In genomic region chr3:98500019-98500418, GRCh38 we compare ENCODE assay signal across 22 cellular contexts. TPM values are rescaled to one million over a fixed set of nuclear protein-coding genes. Genes with fewer than 3 reads are reported as not detected.
DNase-seq lines count a peak whose midpoint lies in the region; ATAC-seq, FAIRE-seq and TF ChIP-seq lines count a peak whose summit lies in the region.
"Had no signal": no experiment of that assay in that cellular context is flagged by ENCODE, and none has a peak within 500 bp of the region (broad histone marks: within the 10 kb centered on the region; RNA-seq: fewer than 3 reads in every experiment).

No MANE protein-coding gene starts in this region.

- H3K36me3 ChIP-seq in HCT116 (ENCODE audit: control insufficient read depth in 1 of 2, insufficient read depth in 2 of 2, low read length in 2 of 2) (no peaks in the 10 kb centered on the region), bronchial epithelial cell (ENCODE audit: control insufficient read depth, insufficient read depth, low read length) (no peaks in the 10 kb centered on the region), adrenal gland (replicated peaks in 1 of 2) (no peaks in the 10 kb centered on the region)
- H3K36me3 ChIP-seq: BE2C had no signal

- H3K79me2 ChIP-seq in HCT116 (ENCODE audit: insufficient read depth, low read length): no peaks in the 10 kb centered on the region

- no peak overlapping the region for H3K9ac ChIP-seq in HCT116 (ENCODE audit: low read length)

- DNase-seq in A172 (ENCODE audit: low spot score) (peak; percentile 35), HCT116 (ENCODE audit: low read depth, low spot score) (no peak), RCC 7860 (ENCODE audit: low spot score) (peak; percentile 33), bronchial epithelial cell (ENCODE audit: low read depth) (peak; percentile 20), AML-193 (lab: John Stamatoyannopoulos, UW) (no peak), adrenal gland (no peak), epidermal melanocyte (ENCODE audit: insufficient read length, low spot score) (no peak)
- DNase-seq: BE2C, HFFc6, NCI-H1092, NCI-H1436, NCI-H187 treated with DMSO at 0.1 percent for 48 hours had no signal

- no peak for TF ChIP-seq POLR2A in HCT116 (IDR thresholded peaks at IDR 0.05; ENCODE audit: borderline replicate concordance, extremely low read depth, insufficient read depth, insufficient read length)
- TF ChIP-seq POLR2A in adrenal gland (IDR thresholded peaks at IDR 0.05): no peak

- 59 to 72% (median 65%) methylated on average over 4 of the region's 4 CpGs for WGBS in adrenal gland, 4 donors

- peak; percentile 54 for ATAC-seq in HCT116
- ATAC-seq in activated CD4-positive, CD25-positive, alpha-beta regulatory T cell treated with anti-CD3 and anti-CD28 coated beads, Interleukin-2, amount 50 U/mL, for 24 hours: no peak

- no peak for TF ChIP-seq CTCF in HCT116 (IDR thresholded peaks at IDR 0.05 in 2 of 3, conservative IDR thresholded peaks at IDR 0.05 in 1 of 3; ENCODE audit: borderline replicate concordance in 1 of 3, insufficient read depth in 1 of 3, low read depth in 2 of 3, low read length in 2 of 3)
- TF ChIP-seq CTCF in bronchial epithelial cell (IDR thresholded peaks at IDR 0.05; ENCODE audit: insufficient read depth, low read length, severe bottlenecking): no peak
- TF ChIP-seq CTCF in adrenal gland (IDR thresholded peaks at IDR 0.05): no peak

- POLR2A ChIA-PET in HCT116 (lab: Charles Lee): no interaction called here

- no peak overlapping the region for H3K4me2 ChIP-seq in HCT116 (ENCODE audit: low read length)
- H3K4me2 ChIP-seq: PC-9 had no signal

- FAIRE-seq in RCC 7860 (lab: Jason Lieb, UNC) (no peak), bronchial epithelial cell (lab: Jason Lieb, UNC) (no peak)
- FAIRE-seq: A204.1, D721Med, G401.6, GM18507, H1 had no signal

- H3K27ac ChIP-seq in HCT116 (ENCODE audit: low read depth, low read length) (no peak overlapping the region), adrenal gland (no peak overlapping the region)
- H3K27ac ChIP-seq: PC-9 had no signal

- H4K20me1 ChIP-seq in HCT116 (ENCODE audit: insufficient read depth): no peaks in the 10 kb centered on the region

- intact Hi-C loops in HCT116 (cut with micrococcal nuclease): no loop called here
- intact Hi-C loops in adrenal gland (cut with DNase I): no loop called here

- BruUV-seq in HCT116 (replicated peaks; lab: Mats Ljungman, UMichigan): no TSS peak

- no peak for TF ChIP-seq RAD21 in HCT116 (IDR thresholded peaks at IDR 0.05; ENCODE audit: low read depth)

- no peaks in the 10 kb centered on the region for H3K9me2 ChIP-seq in HCT116 (ENCODE audit: insufficient read depth)

- peaks cover 14 to 15% of the 10 kb centered on the region in 2 experiments; a peak in 3 of 4 replicates for H3K4me1 ChIP-seq in HCT116 (ENCODE audit: control insufficient read depth in 1 of 2, insufficient read depth in 2 of 2, low read length in 2 of 2)
- H3K4me1 ChIP-seq in adrenal gland (replicated peaks in 1 of 2): no peaks in the 10 kb centered on the region

- H2AFZ ChIP-seq in HCT116 (ENCODE audit: low read depth, low read length, poor library complexity, severe bottlenecking): no peak overlapping the region
- H2AFZ ChIP-seq: PC-9 had no signal

- CTCF ChIA-PET in HCT116 (lab: Charles Lee): no interaction called here

- H3K9me3 ChIP-seq in HCT116 (ENCODE audit: control insufficient read depth in 1 of 2, insufficient read depth in 1 of 2, low read depth in 1 of 2, low read length in 2 of 2) (no peaks in the 10 kb centered on the region), adrenal gland (replicated peaks in 1 of 3) (no peaks in the 10 kb centered on the region)
- H3K9me3 ChIP-seq: BE2C had no signal

- H3K4me3 ChIP-seq in HCT116 (replicated peaks in 1 of 2; ENCODE audit: low read depth in 1 of 2, low read length in 2 of 2) (no peak overlapping the region), bronchial epithelial cell (ENCODE audit: low read depth, low read length) (no peak overlapping the region), adrenal gland (no peak overlapping the region)
- H3K4me3 ChIP-seq: PC-9 had no signal

- RAD21 ChIA-PET in HCT116 (lab: Charles Lee; ENCODE audit: low non-redundant PET in 1 of 2, low total read pairs in 2 of 2, uncharacterized antibody in 2 of 2, unreplicated experiment in 2 of 2): no interaction called here

- H3K27me3 ChIP-seq in HCT116 (ENCODE audit: insufficient read depth, low read length) (no peaks in the 10 kb centered on the region), bronchial epithelial cell (ENCODE audit: control insufficient read depth, insufficient read depth, low read length) (no peaks in the 10 kb centered on the region), adrenal gland (no peaks in the 10 kb centered on the region)
- H3K27me3 ChIP-seq: BE2C had no signal

TF ChIP-seq in HCT116, 20 proteins besides CTCF, POLR2A, EP300 and RAD21:
- TF ChIP-seq MAX (IDR thresholded peaks at IDR 0.05) (no peak), ATF3 (IDR thresholded peaks at IDR 0.05) (no peak), ZFX (IDR thresholded peaks at IDR 0.05) (no peak), SIN3A (IDR thresholded peaks at IDR 0.05; ENCODE audit: low read depth) (no peak), EGR1 (IDR thresholded peaks at IDR 0.05; ENCODE audit: low read depth) (no peak), FOSL1 (IDR thresholded peaks at IDR 0.05; ENCODE audit: low read depth) (no peak), SP1 (IDR thresholded peaks at IDR 0.05; ENCODE audit: low read depth) (no peak), CBX3 (IDR thresholded peaks at IDR 0.05; ENCODE audit: low read depth) (no peak), ELF1 (IDR thresholded peaks at IDR 0.05; ENCODE audit: borderline replicate concordance, low read depth) (no peak), TCF7L2 (IDR thresholded peaks at IDR 0.05; ENCODE audit: borderline replicate concordance, extremely low read depth, insufficient read depth, insufficient read length) (no peak), ZBTB33 (IDR thresholded peaks at IDR 0.05; ENCODE audit: extremely low read depth, insufficient replicate concordance, low read length) (no peak)

RNA-seq across cellular contexts. Expression of gene OR5K2, which starts 2.5 kb away (rescaled TPM):
- total RNA-seq in A172 (2014; rRNA removed; shearing (Covaris generic)): not detected in 2 replicates
- total RNA-seq in HCT116 (2021; ENCODE audit: unreplicated experiment) (not detected), bronchial epithelial cell (not detected in 2 replicates), adrenal gland (not detected)
- polyA plus RNA-seq in HCT116 (2012): not detected in 2 replicates
- not detected for polyA plus RNA-seq in adrenal gland
- total RNA-seq: H1, HFFc6, LHCN-M2, NCI-H460, PC-9, SK-MEL-5 had no signal
- polyA plus RNA-seq: H1 had no signal

RNA-seq across cellular contexts. Expression of gene CLDND1, which starts 22.7 kb away (rescaled TPM):
- total RNA-seq in A172 (2014; rRNA removed; shearing (Covaris generic)): 140 and 166 TPM in 2 replicates
- total RNA-seq in HCT116 (2021; ENCODE audit: unreplicated experiment) (472 TPM), bronchial epithelial cell (183 and 216 TPM in 2 replicates), adrenal gland (100 to 1,000 TPM in 1 of 8 donors, 10 to 100 TPM in 7; 45.3 to 112 (median 64.2) TPM)
- 307 and 351 TPM in 2 replicates for polyA plus RNA-seq in HCT116 (2012)
- 10 to 100 TPM; 52.7 to 88.5 (median 61.8) TPM for polyA plus RNA-seq in adrenal gland

RNA-seq across cellular contexts. Expression of gene GPR15, which starts 31.8 kb away (rescaled TPM):
- not detected in 2 replicates for total RNA-seq in A172 (2014; rRNA removed; shearing (Covaris generic))
- total RNA-seq in HCT116 (2021; ENCODE audit: unreplicated experiment) (1.1 TPM), bronchial epithelial cell (not detected in 2 replicates), adrenal gland (under 1 TPM in 2 of 8 donors, not detected in 6; 0.14 to 0.39 TPM)
- polyA plus RNA-seq in HCT116 (2012): 1.1 and 1.6 TPM in 2 replicates
- polyA plus RNA-seq in adrenal gland: not detected
- total RNA-seq: H1, HFFc6, LHCN-M2, NCI-H460, PC-9, SK-MEL-5 had no signal
- polyA plus RNA-seq: H1 had no signal

RNA-seq across cellular contexts. Expression of gene OR5K1, which starts 37.0 kb away (rescaled TPM):
- not detected in 2 replicates for total RNA-seq in A172 (2014; rRNA removed; shearing (Covaris generic))
- not detected for total RNA-seq in HCT116 (2021; ENCODE audit: unreplicated experiment)
- polyA plus RNA-seq in HCT116 (2012): not detected in 2 replicates
- not detected in 2 replicates for total RNA-seq in bronchial epithelial cell
- total RNA-seq in adrenal gland: not detected
- polyA plus RNA-seq in adrenal gland: not detected
- total RNA-seq: H1, HFFc6, LHCN-M2, NCI-H460, PC-9, SK-MEL-5 had no signal
- polyA plus RNA-seq: H1 had no signal

Comparison
In these comparisons a context has a peak if more than half of its experiments do, and no peak if none do; other contexts are left out.
1. DNase-seq: peak in A172 (single experiment), RCC 7860 (single experiment) and bronchial epithelial cell (single experiment); none in HCT116 (single experiment), AML-193 (0 of 2), adrenal gland (0 of 7) and epidermal melanocyte (single experiment).